ENCODE assay signal across 19 cellular contexts in genomic region chr19:5891572-5891937, GRCh38. TPM values are rescaled to one million over a fixed set of nuclear protein-coding genes. Genes with fewer than 3 reads are reported as not detected.
"Had no signal": no experiment of that assay in that cellular context is flagged by ENCODE, and none has a peak within 500 bp of the region (broad histone marks: within the 10 kb centered on the region; RNA-seq: fewer than 3 reads in every experiment).

No MANE protein-coding gene starts in this region.

- H3K4me3 ChIP-seq: esophagus squamous epithelium, left ventricle myocardium inferior, ovary, testis had no signal

- DNase-seq: activated CD4-positive, alpha-beta memory T cell treated with anti-CD3 and anti-CD28 coated beads, Interleukin-2, amount 10 ng/mL, durations not matched to agents 7 days and 5 days; activated gamma-delta T cell treated with Interleukin-2 at 50 U/mL for 16 hours; activated naive CD8-positive, alpha-beta T cell treated with anti-CD3 and anti-CD28 coated beads, Interleukin-2, amount 10 ng/mL, durations not matched to agents 7 days and 5 days; activated T-cell treated with anti-CD3 and anti-CD28 coated beads, Interleukin-2, amount 50 U/mL, for 72 hours; aorta; esophagus squamous epithelium; head of caudate nucleus; left ventricle myocardium inferior; nephron progenitor cell; stimulated activated CD4-positive, alpha-beta T cell treated with anti-CD3 and anti-CD28 coated beads, Interleukin-4, amount 100 ng/mL, for 1 hour; T1000; testis had no signal

- H3K4me1 Mint-ChIP-seq: activated CD4-positive, alpha-beta memory T cell treated with anti-CD3 and anti-CD28 coated beads, Interleukin-2, amount 10 ng/mL, durations not matched to agents 7 days and 5 days; activated naive CD8-positive, alpha-beta T cell treated with anti-CD3 and anti-CD28 coated beads, Interleukin-2, amount 10 ng/mL, durations not matched to agents 7 days and 5 days had no signal

- H3K36me3 Mint-ChIP-seq: activated naive CD8-positive, alpha-beta T cell treated with anti-CD3 and anti-CD28 coated beads, Interleukin-2, amount 10 ng/mL, durations not matched to agents 7 days and 5 days had no signal

- H3K9me3 ChIP-seq: breast epithelium, esophagus squamous epithelium, left ventricle myocardium inferior, ovary, testis had no signal

- H3K4me3 Mint-ChIP-seq: activated CD4-positive, alpha-beta memory T cell treated with anti-CD3 and anti-CD28 coated beads, Interleukin-2, amount 10 ng/mL, durations not matched to agents 7 days and 5 days; activated naive CD8-positive, alpha-beta T cell treated with anti-CD3 and anti-CD28 coated beads, Interleukin-2, amount 10 ng/mL, durations not matched to agents 7 days and 5 days; activated T-cell treated with anti-CD3 and anti-CD28 coated beads, Interleukin-2, amount 50 U/mL, for 72 hours; memory B cell; nephron progenitor cell; stimulated activated naive CD8-positive, alpha-beta T cell treated with anti-CD3 and anti-CD28 coated beads, Interleukin-15, Interleukin-2, amounts not matched to agents 100 ng/mL and 50 ng/mL, for 24 hours had no signal

- H3K27ac Mint-ChIP-seq: activated CD4-positive, alpha-beta memory T cell treated with anti-CD3 and anti-CD28 coated beads, Interleukin-2, amount 10 ng/mL, durations not matched to agents 7 days and 5 days; activated naive CD8-positive, alpha-beta T cell treated with anti-CD3 and anti-CD28 coated beads, Interleukin-2, amount 10 ng/mL, durations not matched to agents 7 days and 5 days; activated T-cell treated with anti-CD3 and anti-CD28 coated beads, Interleukin-2, amount 50 U/mL, for 72 hours; memory B cell; nephron progenitor cell; stimulated activated naive CD8-positive, alpha-beta T cell treated with anti-CD3 and anti-CD28 coated beads, Interleukin-15, Interleukin-2, amounts not matched to agents 100 ng/mL and 50 ng/mL, for 24 hours had no signal

- H3K36me3 ChIP-seq: ovary had no signal

- H3K9me3 Mint-ChIP-seq: activated CD4-positive, alpha-beta memory T cell treated with anti-CD3 and anti-CD28 coated beads, Interleukin-2, amount 10 ng/mL, durations not matched to agents 7 days and 5 days; activated naive CD8-positive, alpha-beta T cell treated with anti-CD3 and anti-CD28 coated beads, Interleukin-2, amount 10 ng/mL, durations not matched to agents 7 days and 5 days; activated T-cell treated with anti-CD3 and anti-CD28 coated beads, Interleukin-2, amount 50 U/mL, for 72 hours; memory B cell; nephron progenitor cell; stimulated activated naive CD8-positive, alpha-beta T cell treated with anti-CD3 and anti-CD28 coated beads, Interleukin-15, Interleukin-2, amounts not matched to agents 100 ng/mL and 50 ng/mL, for 24 hours had no signal

- H3K27ac ChIP-seq: breast epithelium, esophagus squamous epithelium, left ventricle myocardium inferior, ovary, testis, VCaP had no signal

- H3K27me3 Mint-ChIP-seq: activated CD4-positive, alpha-beta memory T cell treated with anti-CD3 and anti-CD28 coated beads, Interleukin-2, amount 10 ng/mL, durations not matched to agents 7 days and 5 days had no signal

- H3K27me3 ChIP-seq: ovary, testis had no signal

RNA-seq across cellular contexts. Expression of gene FUT5, which starts 21.2 kb away (rescaled TPM):
- total RNA-seq: aorta, breast epithelium, chondrocyte, esophagus squamous epithelium, left ventricle myocardium inferior, ureter had no signal
- polyA plus RNA-seq: aorta, ovary had no signal

RNA-seq across cellular contexts. Expression of gene FUT3, which starts 40.3 kb away (rescaled TPM):
- total RNA-seq: activated CD4-positive, alpha-beta memory T cell treated with anti-CD3 and anti-CD28 coated beads, Interleukin-2, amount 10 ng/mL, durations not matched to agents 7 days and 5 days; activated naive CD8-positive, alpha-beta T cell treated with anti-CD3 and anti-CD28 coated beads, Interleukin-2, amount 10 ng/mL, durations not matched to agents 7 days and 5 days; aorta; chondrocyte; left ventricle myocardium inferior had no signal
